Comparison of ENCODE assay signal across 1 cellular context in the genomic region with DNA sequence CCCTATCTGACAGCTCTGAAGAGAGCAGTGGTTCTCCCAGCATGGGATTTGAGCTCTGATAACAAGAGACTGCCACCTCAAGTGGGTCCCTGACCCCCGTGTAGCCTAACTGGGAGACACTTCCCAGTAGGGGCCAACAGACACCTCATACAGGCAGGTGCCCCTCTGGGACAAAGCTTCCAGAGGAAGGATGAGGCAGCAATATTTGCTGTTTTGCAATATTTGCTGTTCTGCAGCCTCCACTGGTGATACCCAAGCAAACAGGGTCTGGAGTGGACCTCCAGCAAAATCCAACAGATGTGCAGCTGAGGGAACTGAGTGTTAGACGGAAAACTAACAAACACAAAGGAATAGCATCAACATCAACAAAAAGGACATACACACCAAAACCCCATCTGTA.
A peak's percentile ranks its signal among the peaks of the same experiment; 100 is the strongest.
TF ChIP-seq lines count a peak whose summit lies in the region.
"Not testable (repeated sequence)": the region's sequence is repeated elsewhere in the genome, so short reads cannot be mapped to it uniquely, and the experiment has no call there.

No MANE protein-coding gene starts in this region.

TF ChIP-seq in HepG2, 621 proteins besides CTCF, POLR2A, EP300 and RAD21 (continued from another document and continues in another):
- TF ChIP-seq, protein P1, sequence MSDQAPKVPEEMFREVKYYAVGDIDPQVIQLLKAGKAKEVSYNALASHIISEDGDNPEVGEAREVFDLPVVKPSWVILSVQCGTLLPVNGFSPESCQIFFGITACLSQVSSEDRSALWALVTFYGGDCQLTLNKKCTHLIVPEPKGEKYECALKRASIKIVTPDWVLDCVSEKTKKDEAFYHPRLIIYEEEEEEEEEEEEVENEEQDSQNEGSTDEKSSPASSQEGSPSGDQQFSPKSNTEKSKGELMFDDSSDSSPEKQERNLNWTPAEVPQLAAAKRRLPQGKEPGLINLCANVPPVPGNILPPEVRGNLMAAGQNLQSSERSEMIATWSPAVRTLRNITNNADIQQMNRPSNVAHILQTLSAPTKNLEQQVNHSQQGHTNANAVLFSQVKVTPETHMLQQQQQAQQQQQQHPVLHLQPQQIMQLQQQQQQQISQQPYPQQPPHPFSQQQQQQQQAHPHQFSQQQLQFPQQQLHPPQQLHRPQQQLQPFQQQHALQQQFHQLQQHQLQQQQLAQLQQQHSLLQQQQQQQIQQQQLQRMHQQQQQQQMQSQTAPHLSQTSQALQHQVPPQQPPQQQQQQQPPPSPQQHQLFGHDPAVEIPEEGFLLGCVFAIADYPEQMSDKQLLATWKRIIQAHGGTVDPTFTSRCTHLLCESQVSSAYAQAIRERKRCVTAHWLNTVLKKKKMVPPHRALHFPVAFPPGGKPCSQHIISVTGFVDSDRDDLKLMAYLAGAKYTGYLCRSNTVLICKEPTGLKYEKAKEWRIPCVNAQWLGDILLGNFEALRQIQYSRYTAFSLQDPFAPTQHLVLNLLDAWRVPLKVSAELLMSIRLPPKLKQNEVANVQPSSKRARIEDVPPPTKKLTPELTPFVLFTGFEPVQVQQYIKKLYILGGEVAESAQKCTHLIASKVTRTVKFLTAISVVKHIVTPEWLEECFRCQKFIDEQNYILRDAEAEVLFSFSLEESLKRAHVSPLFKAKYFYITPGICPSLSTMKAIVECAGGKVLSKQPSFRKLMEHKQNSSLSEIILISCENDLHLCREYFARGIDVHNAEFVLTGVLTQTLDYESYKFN (CRISPR knock-in tag; conservative IDR thresholded peaks at IDR 0.05), result peak; percentile 78
- TF ChIP-seq CEBPG (CRISPR knock-in tag; IDR thresholded peaks at IDR 0.05) (peak; percentile 88), SOX6 (CRISPR knock-in tag; IDR thresholded peaks at IDR 0.05) (peak; percentile 84), NFE2 (CRISPR knock-in tag; IDR thresholded peaks at IDR 0.05) (peak; percentile 81), SAP130 (CRISPR knock-in tag; IDR thresholded peaks at IDR 0.05; ENCODE audit: low read depth) (0 out of 2 replicates have a peak, but pooled peaks have one; percentile 17), HMG20A (CRISPR knock-in tag; IDR thresholded peaks at IDR 0.05; ENCODE audit: borderline replicate concordance) (0 out of 2 replicates have a peak, but pooled peaks have one; percentile 30), ZNF292 (CRISPR knock-in tag; IDR thresholded peaks at IDR 0.05; ENCODE audit: borderline replicate concordance, low read depth) (peak; percentile 67; the same call in 1 of the 2 replicates), FOXA1 (CRISPR knock-in tag; IDR thresholded peaks at IDR 0.05) (peak; percentile 73), ZMYM4 (CRISPR knock-in tag; IDR thresholded peaks at IDR 0.05) (peak; percentile 82), DPF2 (CRISPR knock-in tag; IDR thresholded peaks at IDR 0.05; ENCODE audit: borderline replicate concordance, low read depth) (peak; percentile 57; the same call in 1 of the 2 replicates), SOX5 (CRISPR knock-in tag; IDR thresholded peaks at IDR 0.05; ENCODE audit: borderline replicate concordance) (peak; percentile 66; the same call in 1 of the 2 replicates), HNF4A (CRISPR knock-in tag; IDR thresholded peaks at IDR 0.05) (peak; percentile 48), PITX1 (CRISPR knock-in tag; IDR thresholded peaks at IDR 0.05) (peak; percentile 57; the same call in 1 of the 2 replicates), FOXA3 (CRISPR knock-in tag; IDR thresholded peaks at IDR 0.05) (peak; percentile 78), FOXO1 (CRISPR knock-in tag; IDR thresholded peaks at IDR 0.05) (0 out of 2 replicates have a peak, but pooled peaks have one; percentile 48), ISL2 (CRISPR knock-in tag; IDR thresholded peaks at IDR 0.05) (0 out of 2 replicates have a peak, but pooled peaks have one; percentile 21), ZBTB7B (CRISPR knock-in tag; IDR thresholded peaks at IDR 0.05) (peak; percentile 80), ZNF331 (CRISPR knock-in tag; IDR thresholded peaks at IDR 0.05) (peak; percentile 62; the same call in 1 of the 2 replicates), KDM1A (CRISPR knock-in tag; IDR thresholded peaks at IDR 0.05) (peak; percentile 83; the same call in 1 of the 2 replicates), GATAD2A (CRISPR knock-in tag; IDR thresholded peaks at IDR 0.05) (peak; percentile 88), SOX13 (CRISPR knock-in tag; conservative IDR thresholded peaks at IDR 0.05 in 1 of 2, IDR thresholded peaks at IDR 0.05 in 1 of 2) (peak in 1 of 2 experiments; percentile 78; a peak in 2 of 4 replicates), ZBTB7A (CRISPR knock-in tag; IDR thresholded peaks at IDR 0.05) (0 out of 2 replicates have a peak, but pooled peaks have one; percentile 23), FOSL2 (CRISPR knock-in tag; IDR thresholded peaks at IDR 0.05) (peak; percentile 73), NR2C2 (CRISPR knock-in tag; IDR thresholded peaks at IDR 0.05; ENCODE audit: borderline replicate concordance) (peak; percentile 34; the same call in 1 of the 2 replicates), HDAC2 (CRISPR knock-in tag; IDR thresholded peaks at IDR 0.05) (peak; percentile 65), FOXJ3 (CRISPR knock-in tag; IDR thresholded peaks at IDR 0.05; ENCODE audit: borderline replicate concordance) (peak; percentile 41; the same call in 1 of the 2 replicates), ZNF629 (CRISPR knock-in tag; conservative IDR thresholded peaks at IDR 0.05) (peak; percentile 24; the same call in 1 of the 2 replicates), IRF2 (CRISPR knock-in tag; IDR thresholded peaks at IDR 0.05) (0 out of 2 replicates have a peak, but pooled peaks have one; percentile 24), ZMYM3 (CRISPR knock-in tag; IDR thresholded peaks at IDR 0.05) (0 out of 2 replicates have a peak, but pooled peaks have one; percentile 25), THAP11 (CRISPR knock-in tag; IDR thresholded peaks at IDR 0.05) (peak; percentile 58), BCL6 (CRISPR knock-in tag; IDR thresholded peaks at IDR 0.05) (0 out of 2 replicates have a peak, but pooled peaks have one; percentile 50)
- not testable (repeated sequence) for TF ChIP-seq SOX6, FOXA1, SOX13 (IDR thresholded peaks at IDR 0.05)
- TF ChIP-seq, protein P2, sequence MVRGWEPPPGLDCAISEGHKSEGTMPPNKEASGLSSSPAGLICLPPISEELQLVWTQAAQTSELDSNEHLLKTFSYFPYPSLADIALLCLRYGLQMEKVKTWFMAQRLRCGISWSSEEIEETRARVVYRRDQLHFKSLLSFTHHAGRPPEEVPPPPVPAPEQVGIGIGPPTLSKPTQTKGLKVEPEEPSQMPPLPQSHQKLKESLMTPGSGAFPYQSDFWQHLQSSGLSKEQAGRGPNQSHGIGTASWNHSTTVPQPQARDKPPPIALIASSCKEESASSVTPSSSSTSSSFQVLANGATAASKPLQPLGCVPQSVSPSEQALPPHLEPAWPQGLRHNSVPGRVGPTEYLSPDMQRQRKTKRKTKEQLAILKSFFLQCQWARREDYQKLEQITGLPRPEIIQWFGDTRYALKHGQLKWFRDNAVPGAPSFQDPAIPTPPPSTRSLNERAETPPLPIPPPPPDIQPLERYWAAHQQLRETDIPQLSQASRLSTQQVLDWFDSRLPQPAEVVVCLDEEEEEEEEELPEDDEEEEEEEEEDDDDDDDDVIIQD (CRISPR knock-in tag; IDR thresholded peaks at IDR 0.05; ENCODE audit: low read depth), result peak; percentile 55; the same call in 1 of the 2 replicates
- TF ChIP-seq, protein P3, sequence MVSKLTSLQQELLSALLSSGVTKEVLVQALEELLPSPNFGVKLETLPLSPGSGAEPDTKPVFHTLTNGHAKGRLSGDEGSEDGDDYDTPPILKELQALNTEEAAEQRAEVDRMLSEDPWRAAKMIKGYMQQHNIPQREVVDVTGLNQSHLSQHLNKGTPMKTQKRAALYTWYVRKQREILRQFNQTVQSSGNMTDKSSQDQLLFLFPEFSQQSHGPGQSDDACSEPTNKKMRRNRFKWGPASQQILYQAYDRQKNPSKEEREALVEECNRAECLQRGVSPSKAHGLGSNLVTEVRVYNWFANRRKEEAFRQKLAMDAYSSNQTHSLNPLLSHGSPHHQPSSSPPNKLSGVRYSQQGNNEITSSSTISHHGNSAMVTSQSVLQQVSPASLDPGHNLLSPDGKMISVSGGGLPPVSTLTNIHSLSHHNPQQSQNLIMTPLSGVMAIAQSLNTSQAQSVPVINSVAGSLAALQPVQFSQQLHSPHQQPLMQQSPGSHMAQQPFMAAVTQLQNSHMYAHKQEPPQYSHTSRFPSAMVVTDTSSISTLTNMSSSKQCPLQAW (CRISPR knock-in tag; IDR thresholded peaks at IDR 0.05), result 0 out of 2 replicates have a peak, but pooled peaks have one; percentile 41
- TF ChIP-seq, protein P4, sequence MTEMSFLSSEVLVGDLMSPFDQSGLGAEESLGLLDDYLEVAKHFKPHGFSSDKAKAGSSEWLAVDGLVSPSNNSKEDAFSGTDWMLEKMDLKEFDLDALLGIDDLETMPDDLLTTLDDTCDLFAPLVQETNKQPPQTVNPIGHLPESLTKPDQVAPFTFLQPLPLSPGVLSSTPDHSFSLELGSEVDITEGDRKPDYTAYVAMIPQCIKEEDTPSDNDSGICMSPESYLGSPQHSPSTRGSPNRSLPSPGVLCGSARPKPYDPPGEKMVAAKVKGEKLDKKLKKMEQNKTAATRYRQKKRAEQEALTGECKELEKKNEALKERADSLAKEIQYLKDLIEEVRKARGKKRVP (CRISPR knock-in tag; IDR thresholded peaks at IDR 0.05), result 0 out of 4 replicates have a peak, but pooled peaks of 1 of the 2 experiments have one; percentile 25
- TF ChIP-seq, protein P5, sequence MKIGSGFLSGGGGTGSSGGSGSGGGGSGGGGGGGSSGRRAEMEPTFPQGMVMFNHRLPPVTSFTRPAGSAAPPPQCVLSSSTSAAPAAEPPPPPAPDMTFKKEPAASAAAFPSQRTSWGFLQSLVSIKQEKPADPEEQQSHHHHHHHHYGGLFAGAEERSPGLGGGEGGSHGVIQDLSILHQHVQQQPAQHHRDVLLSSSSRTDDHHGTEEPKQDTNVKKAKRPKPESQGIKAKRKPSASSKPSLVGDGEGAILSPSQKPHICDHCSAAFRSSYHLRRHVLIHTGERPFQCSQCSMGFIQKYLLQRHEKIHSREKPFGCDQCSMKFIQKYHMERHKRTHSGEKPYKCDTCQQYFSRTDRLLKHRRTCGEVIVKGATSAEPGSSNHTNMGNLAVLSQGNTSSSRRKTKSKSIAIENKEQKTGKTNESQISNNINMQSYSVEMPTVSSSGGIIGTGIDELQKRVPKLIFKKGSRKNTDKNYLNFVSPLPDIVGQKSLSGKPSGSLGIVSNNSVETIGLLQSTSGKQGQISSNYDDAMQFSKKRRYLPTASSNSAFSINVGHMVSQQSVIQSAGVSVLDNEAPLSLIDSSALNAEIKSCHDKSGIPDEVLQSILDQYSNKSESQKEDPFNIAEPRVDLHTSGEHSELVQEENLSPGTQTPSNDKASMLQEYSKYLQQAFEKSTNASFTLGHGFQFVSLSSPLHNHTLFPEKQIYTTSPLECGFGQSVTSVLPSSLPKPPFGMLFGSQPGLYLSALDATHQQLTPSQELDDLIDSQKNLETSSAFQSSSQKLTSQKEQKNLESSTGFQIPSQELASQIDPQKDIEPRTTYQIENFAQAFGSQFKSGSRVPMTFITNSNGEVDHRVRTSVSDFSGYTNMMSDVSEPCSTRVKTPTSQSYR (CRISPR knock-in tag; IDR thresholded peaks at IDR 0.05; ENCODE audit: borderline replicate concordance), result peak; percentile 33; the same call in 1 of the 2 replicates
- TF ChIP-seq, protein P6, sequence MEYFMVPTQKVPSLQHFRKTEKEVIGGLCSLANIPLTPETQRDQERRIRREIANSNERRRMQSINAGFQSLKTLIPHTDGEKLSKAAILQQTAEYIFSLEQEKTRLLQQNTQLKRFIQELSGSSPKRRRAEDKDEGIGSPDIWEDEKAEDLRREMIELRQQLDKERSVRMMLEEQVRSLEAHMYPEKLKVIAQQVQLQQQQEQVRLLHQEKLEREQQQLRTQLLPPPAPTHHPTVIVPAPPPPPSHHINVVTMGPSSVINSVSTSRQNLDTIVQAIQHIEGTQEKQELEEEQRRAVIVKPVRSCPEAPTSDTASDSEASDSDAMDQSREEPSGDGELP (IDR thresholded peaks at IDR 0.05; ENCODE audit: borderline replicate concordance, low read depth), result peak; percentile 25; the same call in 1 of the 2 replicates
- TF ChIP-seq, protein P7, sequence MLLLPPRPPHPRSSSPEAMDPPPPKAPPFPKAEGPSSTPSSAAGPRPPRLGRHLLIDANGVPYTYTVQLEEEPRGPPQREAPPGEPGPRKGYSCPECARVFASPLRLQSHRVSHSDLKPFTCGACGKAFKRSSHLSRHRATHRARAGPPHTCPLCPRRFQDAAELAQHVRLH (CRISPR knock-in tag; IDR thresholded peaks at IDR 0.05; ENCODE audit: borderline replicate concordance, low read depth), result 0 out of 2 replicates have a peak, but pooled peaks have one; percentile 44
- TF ChIP-seq, protein P8, sequence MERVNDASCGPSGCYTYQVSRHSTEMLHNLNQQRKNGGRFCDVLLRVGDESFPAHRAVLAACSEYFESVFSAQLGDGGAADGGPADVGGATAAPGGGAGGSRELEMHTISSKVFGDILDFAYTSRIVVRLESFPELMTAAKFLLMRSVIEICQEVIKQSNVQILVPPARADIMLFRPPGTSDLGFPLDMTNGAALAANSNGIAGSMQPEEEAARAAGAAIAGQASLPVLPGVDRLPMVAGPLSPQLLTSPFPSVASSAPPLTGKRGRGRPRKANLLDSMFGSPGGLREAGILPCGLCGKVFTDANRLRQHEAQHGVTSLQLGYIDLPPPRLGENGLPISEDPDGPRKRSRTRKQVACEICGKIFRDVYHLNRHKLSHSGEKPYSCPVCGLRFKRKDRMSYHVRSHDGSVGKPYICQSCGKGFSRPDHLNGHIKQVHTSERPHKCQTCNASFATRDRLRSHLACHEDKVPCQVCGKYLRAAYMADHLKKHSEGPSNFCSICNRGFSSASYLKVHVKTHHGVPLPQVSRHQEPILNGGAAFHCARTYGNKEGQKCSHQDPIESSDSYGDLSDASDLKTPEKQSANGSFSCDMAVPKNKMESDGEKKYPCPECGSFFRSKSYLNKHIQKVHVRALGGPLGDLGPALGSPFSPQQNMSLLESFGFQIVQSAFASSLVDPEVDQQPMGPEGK (CRISPR knock-in tag; IDR thresholded peaks at IDR 0.05), result peak; percentile 44
- TF ChIP-seq, protein P9, sequence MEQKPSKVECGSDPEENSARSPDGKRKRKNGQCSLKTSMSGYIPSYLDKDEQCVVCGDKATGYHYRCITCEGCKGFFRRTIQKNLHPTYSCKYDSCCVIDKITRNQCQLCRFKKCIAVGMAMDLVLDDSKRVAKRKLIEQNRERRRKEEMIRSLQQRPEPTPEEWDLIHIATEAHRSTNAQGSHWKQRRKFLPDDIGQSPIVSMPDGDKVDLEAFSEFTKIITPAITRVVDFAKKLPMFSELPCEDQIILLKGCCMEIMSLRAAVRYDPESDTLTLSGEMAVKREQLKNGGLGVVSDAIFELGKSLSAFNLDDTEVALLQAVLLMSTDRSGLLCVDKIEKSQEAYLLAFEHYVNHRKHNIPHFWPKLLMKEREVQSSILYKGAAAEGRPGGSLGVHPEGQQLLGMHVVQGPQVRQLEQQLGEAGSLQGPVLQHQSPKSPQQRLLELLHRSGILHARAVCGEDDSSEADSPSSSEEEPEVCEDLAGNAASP (CRISPR knock-in tag; IDR thresholded peaks at IDR 0.05; ENCODE audit: borderline replicate concordance), result peak; percentile 38; the same call in 1 of the 2 replicates
- TF ChIP-seq, protein P10, sequence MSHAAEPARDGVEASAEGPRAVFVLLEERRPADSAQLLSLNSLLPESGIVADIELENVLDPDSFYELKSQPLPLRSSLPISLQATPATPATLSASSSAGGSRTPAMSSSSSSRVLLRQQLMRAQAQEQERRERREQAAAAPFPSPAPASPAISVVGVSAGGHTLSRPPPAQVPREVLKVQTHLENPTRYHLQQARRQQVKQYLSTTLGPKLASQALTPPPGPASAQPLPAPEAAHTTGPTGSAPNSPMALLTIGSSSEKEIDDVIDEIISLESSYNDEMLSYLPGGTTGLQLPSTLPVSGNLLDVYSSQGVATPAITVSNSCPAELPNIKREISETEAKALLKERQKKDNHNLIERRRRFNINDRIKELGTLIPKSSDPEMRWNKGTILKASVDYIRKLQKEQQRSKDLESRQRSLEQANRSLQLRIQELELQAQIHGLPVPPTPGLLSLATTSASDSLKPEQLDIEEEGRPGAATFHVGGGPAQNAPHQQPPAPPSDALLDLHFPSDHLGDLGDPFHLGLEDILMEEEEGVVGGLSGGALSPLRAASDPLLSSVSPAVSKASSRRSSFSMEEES (CRISPR knock-in tag; IDR thresholded peaks at IDR 0.05), result 0 out of 2 replicates have a peak, but pooled peaks have one; percentile 30
